1 cellular context compared by ENCODE assay signal in the genomic region with DNA sequence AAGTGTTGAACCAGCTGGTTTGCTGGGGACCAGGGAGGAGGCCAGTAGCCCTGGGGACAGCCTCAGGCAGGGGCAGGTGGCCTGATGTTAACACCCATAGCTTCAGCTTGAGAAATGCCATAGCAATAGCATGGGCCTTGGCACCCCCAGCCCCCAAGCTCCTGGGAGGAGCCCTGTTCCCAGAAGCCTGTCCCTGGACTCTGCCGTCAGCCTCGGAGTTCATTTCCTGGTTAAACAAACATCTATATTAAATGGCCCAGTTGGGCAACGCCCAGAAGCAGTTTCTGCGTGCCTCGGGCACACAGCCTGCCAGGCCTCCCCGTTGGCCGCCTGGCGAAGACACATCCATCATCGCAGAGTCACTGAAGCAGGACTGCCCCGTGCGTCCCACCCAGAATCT.
TF ChIP-seq lines count a peak whose summit lies in the region.

No MANE protein-coding gene starts in this region.

TF ChIP-seq in GM23338, 12 proteins besides CTCF, POLR2A, EP300 and RAD21 (continued from another document):
- TF ChIP-seq, protein P1, sequence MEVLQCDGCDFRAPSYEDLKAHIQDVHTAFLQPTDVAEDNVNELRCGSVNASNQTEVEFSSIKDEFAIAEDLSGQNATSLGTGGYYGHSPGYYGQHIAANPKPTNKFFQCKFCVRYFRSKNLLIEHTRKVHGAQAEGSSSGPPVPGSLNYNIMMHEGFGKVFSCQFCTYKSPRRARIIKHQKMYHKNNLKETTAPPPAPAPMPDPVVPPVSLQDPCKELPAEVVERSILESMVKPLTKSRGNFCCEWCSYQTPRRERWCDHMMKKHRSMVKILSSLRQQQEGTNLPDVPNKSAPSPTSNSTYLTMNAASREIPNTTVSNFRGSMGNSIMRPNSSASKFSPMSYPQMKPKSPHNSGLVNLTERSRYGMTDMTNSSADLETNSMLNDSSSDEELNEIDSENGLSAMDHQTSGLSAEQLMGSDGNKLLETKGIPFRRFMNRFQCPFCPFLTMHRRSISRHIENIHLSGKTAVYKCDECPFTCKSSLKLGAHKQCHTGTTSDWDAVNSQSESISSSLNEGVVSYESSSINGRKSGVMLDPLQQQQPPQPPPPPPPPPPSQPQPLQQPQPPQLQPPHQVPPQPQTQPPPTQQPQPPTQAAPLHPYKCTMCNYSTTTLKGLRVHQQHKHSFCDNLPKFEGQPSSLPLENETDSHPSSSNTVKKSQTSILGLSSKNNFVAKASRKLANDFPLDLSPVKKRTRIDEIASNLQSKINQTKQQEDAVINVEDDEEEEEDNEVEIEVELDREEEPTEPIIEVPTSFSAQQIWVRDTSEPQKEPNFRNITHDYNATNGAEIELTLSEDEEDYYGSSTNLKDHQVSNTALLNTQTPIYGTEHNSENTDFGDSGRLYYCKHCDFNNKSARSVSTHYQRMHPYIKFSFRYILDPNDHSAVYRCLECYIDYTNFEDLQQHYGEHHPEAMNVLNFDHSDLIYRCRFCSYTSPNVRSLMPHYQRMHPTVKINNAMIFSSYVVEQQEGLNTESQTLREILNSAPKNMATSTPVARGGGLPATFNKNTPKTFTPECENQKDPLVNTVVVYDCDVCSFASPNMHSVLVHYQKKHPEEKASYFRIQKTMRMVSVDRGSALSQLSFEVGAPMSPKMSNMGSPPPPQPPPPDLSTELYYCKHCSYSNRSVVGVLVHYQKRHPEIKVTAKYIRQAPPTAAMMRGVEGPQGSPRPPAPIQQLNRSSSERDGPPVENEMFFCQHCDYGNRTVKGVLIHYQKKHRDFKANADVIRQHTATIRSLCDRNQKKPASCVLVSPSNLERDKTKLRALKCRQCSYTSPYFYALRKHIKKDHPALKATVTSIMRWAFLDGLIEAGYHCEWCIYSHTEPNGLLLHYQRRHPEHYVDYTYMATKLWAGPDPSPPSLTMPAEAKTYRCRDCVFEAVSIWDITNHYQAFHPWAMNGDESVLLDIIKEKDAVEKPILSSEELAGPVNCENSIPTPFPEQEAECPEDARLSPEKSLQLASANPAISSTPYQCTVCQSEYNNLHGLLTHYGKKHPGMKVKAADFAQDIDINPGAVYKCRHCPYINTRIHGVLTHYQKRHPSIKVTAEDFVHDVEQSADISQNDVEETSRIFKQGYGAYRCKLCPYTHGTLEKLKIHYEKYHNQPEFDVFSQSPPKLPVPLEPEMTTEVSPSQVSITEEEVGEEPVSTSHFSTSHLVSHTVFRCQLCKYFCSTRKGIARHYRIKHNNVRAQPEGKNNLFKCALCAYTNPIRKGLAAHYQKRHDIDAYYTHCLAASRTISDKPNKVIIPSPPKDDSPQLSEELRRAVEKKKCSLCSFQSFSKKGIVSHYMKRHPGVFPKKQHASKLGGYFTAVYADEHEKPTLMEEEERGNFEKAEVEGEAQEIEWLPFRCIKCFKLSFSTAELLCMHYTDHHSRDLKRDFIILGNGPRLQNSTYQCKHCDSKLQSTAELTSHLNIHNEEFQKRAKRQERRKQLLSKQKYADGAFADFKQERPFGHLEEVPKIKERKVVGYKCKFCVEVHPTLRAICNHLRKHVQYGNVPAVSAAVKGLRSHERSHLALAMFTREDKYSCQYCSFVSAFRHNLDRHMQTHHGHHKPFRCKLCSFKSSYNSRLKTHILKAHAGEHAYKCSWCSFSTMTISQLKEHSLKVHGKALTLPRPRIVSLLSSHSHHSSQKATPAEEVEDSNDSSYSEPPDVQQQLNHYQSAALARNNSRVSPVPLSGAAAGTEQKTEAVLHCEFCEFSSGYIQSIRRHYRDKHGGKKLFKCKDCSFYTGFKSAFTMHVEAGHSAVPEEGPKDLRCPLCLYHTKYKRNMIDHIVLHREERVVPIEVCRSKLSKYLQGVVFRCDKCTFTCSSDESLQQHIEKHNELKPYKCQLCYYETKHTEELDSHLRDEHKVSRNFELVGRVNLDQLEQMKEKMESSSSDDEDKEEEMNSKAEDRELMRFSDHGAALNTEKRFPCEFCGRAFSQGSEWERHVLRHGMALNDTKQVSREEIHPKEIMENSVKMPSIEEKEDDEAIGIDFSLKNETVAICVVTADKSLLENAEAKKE (CRISPR knock-in tag; IDR thresholded peaks at IDR 0.05): no peak
- TF ChIP-seq NANOG (IDR thresholded peaks at IDR 0.05; ENCODE audit: borderline replicate concordance): no peak
- TF ChIP-seq EZH2phosphoT487 (IDR thresholded peaks at IDR 0.05; ENCODE audit: unreplicated experiment): no peak
- TF ChIP-seq, protein P2, sequence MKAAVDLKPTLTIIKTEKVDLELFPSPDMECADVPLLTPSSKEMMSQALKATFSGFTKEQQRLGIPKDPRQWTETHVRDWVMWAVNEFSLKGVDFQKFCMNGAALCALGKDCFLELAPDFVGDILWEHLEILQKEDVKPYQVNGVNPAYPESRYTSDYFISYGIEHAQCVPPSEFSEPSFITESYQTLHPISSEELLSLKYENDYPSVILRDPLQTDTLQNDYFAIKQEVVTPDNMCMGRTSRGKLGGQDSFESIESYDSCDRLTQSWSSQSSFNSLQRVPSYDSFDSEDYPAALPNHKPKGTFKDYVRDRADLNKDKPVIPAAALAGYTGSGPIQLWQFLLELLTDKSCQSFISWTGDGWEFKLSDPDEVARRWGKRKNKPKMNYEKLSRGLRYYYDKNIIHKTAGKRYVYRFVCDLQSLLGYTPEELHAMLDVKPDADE (IDR thresholded peaks at IDR 0.05): no peak
- no peak for TF ChIP-seq ZNF114 (CRISPR knock-in tag; IDR thresholded peaks at IDR 0.05)
- no peak for TF ChIP-seq ZNF331 (CRISPR knock-in tag; IDR thresholded peaks at IDR 0.05; ENCODE audit: low read depth)
- no peak for TF ChIP-seq EZH2 (IDR thresholded peaks at IDR 0.05; ENCODE audit: low read depth, unreplicated experiment)
